ENCODE assay signal across 1 cellular context in genomic region chr4:102534845-102535244, GRCh38.
TF ChIP-seq lines count a peak whose summit lies in the region.

No MANE protein-coding gene starts in this region.

TF ChIP-seq in GM12891, 5 proteins besides CTCF, POLR2A, EP300 and RAD21:
- no peak for TF ChIP-seq TAF1 (IDR thresholded peaks at IDR 0.05; ENCODE audit: low read depth, low read length)
- no peak for TF ChIP-seq PAX5 (IDR thresholded peaks at IDR 0.05; ENCODE audit: insufficient read depth, low read length, severe bottlenecking)
- no peak for TF ChIP-seq SPI1 (IDR thresholded peaks at IDR 0.05; ENCODE audit: low read depth, low read length)
- TF ChIP-seq POLR2AphosphoS5 (IDR thresholded peaks at IDR 0.05; ENCODE audit: low read depth, low read length): no peak
- TF ChIP-seq POU2F2 (IDR thresholded peaks at IDR 0.05; ENCODE audit: low read depth, low read length): no peak
